Comparison of ENCODE assay signal across 1 cellular context in the genomic region with DNA sequence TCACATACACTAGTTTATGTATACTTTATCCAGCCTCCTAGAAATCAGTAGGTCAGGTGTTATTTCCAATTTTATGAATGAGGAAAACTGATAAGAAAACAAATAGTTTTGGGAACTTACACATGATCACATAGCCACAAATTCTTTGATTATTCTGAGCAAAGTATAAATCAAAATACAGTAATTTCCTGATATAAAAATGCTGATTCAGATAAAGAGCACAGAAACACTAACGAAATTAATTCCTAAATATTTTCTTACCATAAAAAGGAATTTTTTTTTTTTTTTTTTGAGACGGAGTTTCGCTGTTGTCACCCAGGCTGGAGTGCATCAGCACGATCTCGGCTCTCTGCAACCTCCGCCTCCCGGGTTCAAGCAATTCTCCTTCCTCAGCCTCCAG.
TF ChIP-seq lines count a peak whose summit lies in the region.

No MANE protein-coding gene starts in this region.

TF ChIP-seq in HepG2, 621 proteins besides CTCF, POLR2A, EP300 and RAD21:
- TF ChIP-seq PAXIP1 (CRISPR knock-in tag; conservative IDR thresholded peaks at IDR 0.05), result no peak
- TF ChIP-seq MAFK (conservative IDR thresholded peaks at IDR 0.05 in 1 of 2, IDR thresholded peaks at IDR 0.05 in 1 of 2; ENCODE audit: low read length in 2 of 2), result peak in 1 of 2 experiments; percentile 78; a peak in 3 of 4 replicates
- peak; percentile 56; the same call in 1 of the 2 replicates for TF ChIP-seq MAFF (IDR thresholded peaks at IDR 0.05; ENCODE audit: low read depth, low read length)
